In the genomic region with DNA sequence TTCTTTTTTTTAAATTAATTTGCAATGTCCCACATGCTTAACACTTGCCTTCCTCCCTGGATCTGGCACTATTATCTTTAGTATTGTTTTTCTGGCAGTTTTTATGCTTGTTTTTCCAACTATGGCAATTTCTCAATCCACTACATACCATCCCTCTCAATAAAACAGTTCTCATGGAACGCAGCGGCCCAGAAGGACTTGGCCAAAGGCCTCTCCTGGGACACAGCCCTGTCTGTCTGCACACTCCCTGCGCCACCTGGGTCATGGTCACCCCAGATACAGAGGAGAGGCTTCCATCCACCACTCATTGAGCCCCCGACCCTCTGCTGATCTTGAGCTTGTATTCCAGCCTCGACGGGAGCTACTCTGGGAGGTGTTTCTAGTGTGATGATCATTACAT, we compare ENCODE assay signal across 20 cellular contexts.
DNase-seq lines count a peak whose midpoint lies in the region; ATAC-seq, FAIRE-seq and TF ChIP-seq lines count a peak whose summit lies in the region.
"Had no signal": no experiment of that assay in that cellular context is flagged by ENCODE, and none has a peak within 500 bp of the region (broad histone marks: within the 10 kb centered on the region; RNA-seq: fewer than 3 reads in every experiment).

No MANE protein-coding gene starts in this region.

- in situ Hi-C loops in HepG2 (cut with HindIII; ENCODE audit: extremely low pct_ligation_motif_present, low pct_unique_long_range_greater_than_20kb): no loop called here

- no peaks in the 10 kb centered on the region; the same call in 1 of the 2 replicates for H4K20me1 ChIP-seq in HepG2 (ENCODE audit: insufficient read depth, low read length)

- TF ChIP-seq CTCF in AG04450 (IDR thresholded peaks at IDR 0.05; ENCODE audit: low read depth, low read length) (no peak), sigmoid colon (IDR thresholded peaks at IDR 0.05) (no peak), HepG2 (CRISPR knock-in tag; IDR thresholded peaks at IDR 0.05) (no peak)

- no peak for DNase-seq in AG04450 (ENCODE audit: low read depth, low spot score)
- peak; percentile 3 for DNase-seq in activated T-helper 2 cell treated with anti-CD3 and anti-CD28 coated beads, Interferon-gamma antibody, Interleukin-2, Interleukin-4, amounts not matched to agents 10 μg/mL and 5 μg/mL and 100 μg/mL, durations not matched to agents 14 hours and 24 hours and 36 hours (ENCODE audit: low spot score)
- peak; percentile 66 for DNase-seq in Right ventricle myocardium superior
- peak; percentile 85 for DNase-seq in sigmoid colon
- DNase-seq in foreskin melanocyte: no peak
- DNase-seq in cortex of kidney (lab: John Stamatoyannopoulos, UW): no peak
- DNase-seq in HepG2 (ENCODE audit: low spot score): no peak
- DNase-seq: ACHN; activated naive CD4-positive, alpha-beta T cell; Caco-2; NCI-H1105 treated with DMSO at 0.1 percent for 48 hours; NCI-H2171; NCI-H82; nephron progenitor cell; stimulated activated CD4-positive, alpha-beta T cell treated with anti-CD3 and anti-CD28 coated beads, Interleukin-2, amount 100 ng/mL, for 24 hours; SW 1271; WERI-Rb-1 had no signal

- TF ChIP-seq EP300 in sigmoid colon (IDR thresholded peaks at IDR 0.05) (no peak), HepG2 (IDR thresholded peaks at IDR 0.05; ENCODE audit: low read depth in 2 of 2, low read length in 2 of 2) (no peak), HepG2 (CRISPR knock-in tag; IDR thresholded peaks at IDR 0.05; ENCODE audit: borderline replicate concordance) (no peak)

- WGBS in sigmoid colon, 2 donors: 83 to 84% methylated on average over 6 of the region's 6 CpGs
- WGBS in HepG2 (ENCODE audit: low lambda C conversion rate): 22% methylated on average over 6 of the region's 6 CpGs

- intact Hi-C loops in activated T-helper 2 cell treated with anti-CD3 and anti-CD28 coated beads, Interferon-gamma antibody, Interleukin-2, Interleukin-4, amounts not matched to agents 10 μg/mL and 5 μg/mL and 100 μg/mL, durations not matched to agents 14 hours and 24 hours and 36 hours (cut with micrococcal nuclease): no loop called here
- intact Hi-C loops in Right ventricle myocardium superior (cut with DNase I): no loop called here
- intact Hi-C loops in sigmoid colon (cut with DNase I): no loop called here
- intact Hi-C loops in HepG2 (cut with micrococcal nuclease; ENCODE audit: unreplicated experiment): no loop called here

- no peak for TF ChIP-seq RAD21 in HepG2 (CRISPR knock-in tag; IDR thresholded peaks at IDR 0.05)

- no TSS peak for BruUV-seq in HepG2 (replicated peaks; lab: Mats Ljungman, UMichigan)

- H3K4me2 ChIP-seq in HepG2 (ENCODE audit: low read depth, low read length): no peak overlapping the region

- no peak for TF ChIP-seq POLR2A in sigmoid colon (IDR thresholded peaks at IDR 0.05)
- no peak for TF ChIP-seq POLR2A in HepG2 (IDR thresholded peaks at IDR 0.05; ENCODE audit: insufficient read depth in 1 of 2, low read depth in 2 of 2, low read length in 2 of 2)

- H3K9me3 ChIP-seq in AG04450 (ENCODE audit: control insufficient read depth, insufficient read depth, low read length) (peaks cover 4% of the 10 kb centered on the region; the same call in 1 of the 2 replicates), sigmoid colon (peaks cover 0 to 2% (median 0%) of the 10 kb centered on the region in 4 donors), HepG2 (ENCODE audit: low read length) (peaks cover 1% of the 10 kb centered on the region)
- H3K9me3 ChIP-seq: Caco-2, testis had no signal

- H3K36me3 ChIP-seq in sigmoid colon (no peaks in the 10 kb centered on the region), HepG2 (replicated peaks in 1 of 2; ENCODE audit: control insufficient read depth in 1 of 2, insufficient read depth in 2 of 2, low read length in 2 of 2) (no peaks in the 10 kb centered on the region)
- H3K36me3 ChIP-seq: WERI-Rb-1 had no signal

- no peaks in the 10 kb centered on the region for H3K4me1 Mint-ChIP-seq in activated T-helper 2 cell treated with anti-CD3 and anti-CD28 coated beads, Interferon-gamma antibody, Interleukin-2, Interleukin-4, amounts not matched to agents 10 μg/mL and 5 μg/mL and 100 μg/mL, durations not matched to agents 14 hours and 24 hours and 36 hours (ENCODE audit: low read depth)

- H3K4me3 ChIP-seq in AG04450 (ENCODE audit: low read depth, low read length) (no peak overlapping the region), sigmoid colon (no peak overlapping the region), HepG2 (replicated peaks in 1 of 3; ENCODE audit: insufficient read depth in 1 of 3, low read depth in 2 of 3, low read length in 3 of 3) (no peak overlapping the region)
- H3K4me3 ChIP-seq: testis had no signal

- no peak overlapping the region for H3K4me3 Mint-ChIP-seq in activated T-helper 2 cell treated with anti-CD3 and anti-CD28 coated beads, Interferon-gamma antibody, Interleukin-2, Interleukin-4, amounts not matched to agents 10 μg/mL and 5 μg/mL and 100 μg/mL, durations not matched to agents 14 hours and 24 hours and 36 hours (ENCODE audit: low read depth)
- H3K4me3 Mint-ChIP-seq: nephron progenitor cell had no signal

- POLR2A ChIA-PET in AG04450 (lab: Yijun Ruan, JAX): interaction anchor here (0.7 kb wide), 1 partner anchor 16 kb away, joined by 3 read pairs; no protein-coding TSS in a partner anchor
- POLR2A ChIA-PET in HepG2 (lab: Yijun Ruan, JAX): no interaction called here

- no peaks in the 10 kb centered on the region for H3K9me3 Mint-ChIP-seq in activated T-helper 2 cell treated with anti-CD3 and anti-CD28 coated beads, Interferon-gamma antibody, Interleukin-2, Interleukin-4, amounts not matched to agents 10 μg/mL and 5 μg/mL and 100 μg/mL, durations not matched to agents 14 hours and 24 hours and 36 hours

- no peak overlapping the region for H2AFZ ChIP-seq in HepG2 (ENCODE audit: low read length)

- no peaks in the 10 kb centered on the region for H3K27me3 ChIP-seq in AG04450 (ENCODE audit: control insufficient read depth, insufficient read depth, low read length)
- no peaks in the 10 kb centered on the region for H3K27me3 ChIP-seq in sigmoid colon
- H3K27me3 ChIP-seq in HepG2 (ENCODE audit: control insufficient read depth in 1 of 2, insufficient read depth in 2 of 2, low read length in 2 of 2): peaks cover 14 to 65% of the 10 kb centered on the region in 2 experiments; a peak in 4 of 5 replicates
- H3K27me3 ChIP-seq: testis had no signal

- H3K27me3 Mint-ChIP-seq in activated T-helper 2 cell treated with anti-CD3 and anti-CD28 coated beads, Interferon-gamma antibody, Interleukin-2, Interleukin-4, amounts not matched to agents 10 μg/mL and 5 μg/mL and 100 μg/mL, durations not matched to agents 14 hours and 24 hours and 36 hours (ENCODE audit: low read depth): no peaks in the 10 kb centered on the region

- H3K36me3 Mint-ChIP-seq in activated T-helper 2 cell treated with anti-CD3 and anti-CD28 coated beads, Interferon-gamma antibody, Interleukin-2, Interleukin-4, amounts not matched to agents 10 μg/mL and 5 μg/mL and 100 μg/mL, durations not matched to agents 14 hours and 24 hours and 36 hours (ENCODE audit: low read depth): no peaks in the 10 kb centered on the region

- FAIRE-seq in HepG2 (lab: Jason Lieb, UNC): no peak
- FAIRE-seq: GM12891 had no signal

- no peaks in the 10 kb centered on the region for H3K79me2 ChIP-seq in HepG2 (ENCODE audit: insufficient read depth, low read length)

- CTCF ChIA-PET in AG04450 (lab: Charles Lee) (no interaction called here), HepG2 (lab: Yijun Ruan, JAX; ENCODE audit: low intra/inter-chr PET ratio, low total read pairs) (no interaction called here)

- H3K27ac ChIP-seq in AG04450 (ENCODE audit: low read depth, low read length) (peak overlapping the region; percentile 11), sigmoid colon (peak overlapping the region in 3 of 4 donors; percentile 26 to 63 (median 48)), HepG2 (ENCODE audit: extremely low read length, insufficient read depth, low read length) (no peak overlapping the region)
- H3K27ac ChIP-seq: testis, WERI-Rb-1 had no signal

- H3K4me1 ChIP-seq in sigmoid colon (peaks cover 0 to 13% (median 6%) of the 10 kb centered on the region in 4 donors), HepG2 (ENCODE audit: insufficient read depth, low read length) (no peaks in the 10 kb centered on the region)
- H3K4me1 ChIP-seq: Caco-2 had no signal

- ATAC-seq in Right ventricle myocardium superior (ENCODE audit: poor library complexity) (peak; percentile 47), GM19397 (IDR thresholded peaks at IDR 0.05; ENCODE audit: unreplicated experiment) (no peak), HepG2 (no peak)

- no peak overlapping the region for H3K27ac Mint-ChIP-seq in activated T-helper 2 cell treated with anti-CD3 and anti-CD28 coated beads, Interferon-gamma antibody, Interleukin-2, Interleukin-4, amounts not matched to agents 10 μg/mL and 5 μg/mL and 100 μg/mL, durations not matched to agents 14 hours and 24 hours and 36 hours
- H3K27ac Mint-ChIP-seq: nephron progenitor cell had no signal

- H3K9ac ChIP-seq in HepG2 (ENCODE audit: insufficient read depth, low read depth, low read length): no peak overlapping the region

TF ChIP-seq in HepG2, 621 proteins besides CTCF, POLR2A, EP300 and RAD21 (continues in another document):
- TF ChIP-seq, protein P1, sequence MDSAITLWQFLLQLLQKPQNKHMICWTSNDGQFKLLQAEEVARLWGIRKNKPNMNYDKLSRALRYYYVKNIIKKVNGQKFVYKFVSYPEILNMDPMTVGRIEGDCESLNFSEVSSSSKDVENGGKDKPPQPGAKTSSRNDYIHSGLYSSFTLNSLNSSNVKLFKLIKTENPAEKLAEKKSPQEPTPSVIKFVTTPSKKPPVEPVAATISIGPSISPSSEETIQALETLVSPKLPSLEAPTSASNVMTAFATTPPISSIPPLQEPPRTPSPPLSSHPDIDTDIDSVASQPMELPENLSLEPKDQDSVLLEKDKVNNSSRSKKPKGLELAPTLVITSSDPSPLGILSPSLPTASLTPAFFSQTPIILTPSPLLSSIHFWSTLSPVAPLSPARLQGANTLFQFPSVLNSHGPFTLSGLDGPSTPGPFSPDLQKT (CRISPR knock-in tag; IDR thresholded peaks at IDR 0.05; ENCODE audit: borderline replicate concordance): no peak
- TF ChIP-seq PRPF4 (IDR thresholded peaks at IDR 0.05; ENCODE audit: low read depth, low read length, poor library complexity, severe bottlenecking): no peak

Comparison
In these comparisons a context has a peak if more than half of its experiments do, and no peak if none do; other contexts are left out.
1. DNase-seq: peak in activated T-helper 2 cell treated with anti-CD3 and anti-CD28 coated beads, Interferon-gamma antibody, Interleukin-2, Interleukin-4, amounts not matched to agents 10 μg/mL and 5 μg/mL and 100 μg/mL, durations not matched to agents 14 hours and 24 hours and 36 hours (single experiment), Right ventricle myocardium superior (single experiment) and sigmoid colon (single experiment); none in AG04450 (single experiment), foreskin melanocyte (single experiment), cortex of kidney (single experiment) and HepG2 (single experiment).